Comparison of ENCODE assay signal across 32 cellular contexts in genomic region chr16:71246309-71246708, GRCh38. TPM values are rescaled to one million over a fixed set of nuclear protein-coding genes. Genes with fewer than 3 reads are reported as not detected.
"Had no signal": no experiment of that assay in that cellular context is flagged by ENCODE, and none has a peak within 500 bp of the region (broad histone marks: within the 10 kb centered on the region; RNA-seq: fewer than 3 reads in every experiment).

No MANE protein-coding gene starts in this region.

- H3K4me2 ChIP-seq: neural progenitor cell, smooth muscle cell had no signal

- H3K27me3 ChIP-seq: neural progenitor cell, neutrophil, ovary, pancreas, right atrium auricular region, sigmoid colon, spleen had no signal

- H3K9me3 ChIP-seq: neutrophil, ovary, pancreas, prostate gland, psoas muscle, right atrium auricular region, sigmoid colon, spleen had no signal

- H3K27me3 Mint-ChIP-seq: progenitor cell of endocrine pancreas had no signal

- DNase-seq: naive thymus-derived CD4-positive, alpha-beta T cell; naive thymus-derived CD8-positive, alpha-beta T cell; natural killer cell; nephron progenitor cell; nucleus accumbens; occipital lobe; ovary; pancreas; posterior cingulate gyrus; psoas muscle; retina; right cardiac atrium; sigmoid colon; small intestine; spleen; stimulated activated CD4-positive, alpha-beta T cell treated with anti-CD3 and anti-CD28 coated beads, Interleukin-12 subunit alpha, Interleukin-12 subunit beta, amount 100 ng/mL, for 4 hours; stimulated activated CD4-positive, alpha-beta T cell treated with anti-CD3 and anti-CD28 coated beads, Interleukin-15, amount 100 ng/mL, for 24 hours; stimulated activated CD4-positive, alpha-beta T cell treated with anti-CD3 and anti-CD28 coated beads, Interleukin-1b, Interleukin-23, amount 100 ng/mL, for 48 hours; stimulated activated CD4-positive, alpha-beta T cell treated with anti-CD3 and anti-CD28 coated beads, Interleukin-2, amount 100 ng/mL, for 24 hours had no signal

- H3K4me3 ChIP-seq: neural progenitor cell, ovary, pancreas, prostate gland, psoas muscle, right atrium auricular region, sigmoid colon, skin epidermis, smooth muscle cell, spleen had no signal

- H3K36me3 ChIP-seq: neural progenitor cell, neutrophil, ovary, pancreas, prostate gland, right atrium auricular region, sigmoid colon, spleen had no signal

- FAIRE-seq: pancreas, small intestine had no signal

- H3K27ac Mint-ChIP-seq: naive thymus-derived CD4-positive, alpha-beta T cell; naive thymus-derived CD8-positive, alpha-beta T cell; natural killer cell; natural killer cell treated with Interleukin-12 subunit alpha and Interleukin-12 subunit beta and Interleukin-15 and Interleukin-18, amount 100 ng/mL, for 72 hours; nephron; nephron progenitor cell; neural progenitor cell; progenitor cell of endocrine pancreas had no signal

- H3K79me2 ChIP-seq: parathyroid adenoma had no signal

- H3K4me3 Mint-ChIP-seq: naive thymus-derived CD4-positive, alpha-beta T cell; naive thymus-derived CD8-positive, alpha-beta T cell; natural killer cell; natural killer cell treated with Interleukin-12 subunit alpha and Interleukin-12 subunit beta and Interleukin-15 and Interleukin-18, amount 100 ng/mL, for 72 hours; nephron; nephron progenitor cell; neural crest cell; neural progenitor cell had no signal

- H3K4me1 Mint-ChIP-seq: naive thymus-derived CD8-positive, alpha-beta T cell; natural killer cell; nephron; nephron progenitor cell had no signal

- H3K9me3 Mint-ChIP-seq: naive thymus-derived CD4-positive, alpha-beta T cell; naive thymus-derived CD8-positive, alpha-beta T cell; natural killer cell; natural killer cell treated with Interleukin-12 subunit alpha and Interleukin-12 subunit beta and Interleukin-15 and Interleukin-18, amount 100 ng/mL, for 72 hours; nephron; nephron progenitor cell; neural crest cell; neural progenitor cell had no signal

- H3K36me3 Mint-ChIP-seq: naive thymus-derived CD4-positive, alpha-beta T cell; naive thymus-derived CD8-positive, alpha-beta T cell; natural killer cell; natural killer cell treated with Interleukin-12 subunit alpha and Interleukin-12 subunit beta and Interleukin-15 and Interleukin-18, amount 100 ng/mL, for 72 hours; neural progenitor cell had no signal

- H3K4me1 ChIP-seq: pancreas, parathyroid adenoma, prostate gland, psoas muscle, right atrium auricular region, sigmoid colon had no signal

- H3K9ac ChIP-seq: neural progenitor cell, parathyroid adenoma had no signal

- H2AFZ ChIP-seq: neural progenitor cell, parathyroid adenoma had no signal

- ATAC-seq: naive thymus-derived CD4-positive, alpha-beta T cell; naive thymus-derived CD8-positive, alpha-beta T cell; natural killer cell; natural killer cell treated with Interleukin-12 subunit alpha and Interleukin-12 subunit beta and Interleukin-15 and Interleukin-18, amount 100 ng/mL, for 72 hours; pancreas; psoas muscle; right cardiac atrium; sciatic nerve had no signal

- H3K27ac ChIP-seq: neural progenitor cell, neutrophil, ovary, pancreas, parathyroid adenoma, prostate gland, psoas muscle, right atrium auricular region, sigmoid colon, skin epidermis, spleen had no signal

RNA-seq across cellular contexts. Expression of gene HYDIN, which starts 15.8 kb away (rescaled TPM):
- total RNA-seq: naive thymus-derived CD8-positive, alpha-beta T cell; natural killer cell treated with Interleukin-12 subunit alpha and Interleukin-12 subunit beta and Interleukin-15 and Interleukin-18, amount 100 ng/mL, for 72 hours; osteocyte had no signal
- polyA plus RNA-seq: naive thymus-derived CD4-positive, alpha-beta T cell; naive thymus-derived CD8-positive, alpha-beta T cell had no signal
